ENCODE assay signal across 8 cellular contexts in the genomic region with DNA sequence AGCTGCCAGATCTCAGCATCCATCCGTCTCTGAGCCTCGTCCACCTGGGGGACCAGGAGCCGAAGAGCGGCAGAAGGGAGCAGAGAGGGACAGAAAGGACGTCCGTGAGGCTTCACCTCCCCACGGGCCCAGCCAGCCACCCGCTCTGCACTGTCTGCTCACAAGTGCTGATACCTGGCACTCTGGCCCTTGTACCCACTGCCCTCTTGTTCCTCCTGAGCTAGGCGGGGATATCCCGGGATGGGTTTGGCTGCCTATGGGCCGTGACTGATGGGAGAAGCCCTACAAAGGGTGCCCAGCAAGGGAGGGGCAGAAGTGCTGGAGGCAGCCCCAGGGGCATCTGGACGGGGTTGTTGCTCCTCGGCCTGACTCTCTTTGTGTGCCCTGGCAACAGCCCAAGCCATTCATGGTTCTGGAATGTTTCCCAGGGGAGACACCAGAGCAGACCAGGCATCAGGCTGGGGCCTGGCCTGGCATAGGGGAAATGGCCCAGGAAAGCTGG. TPM values are rescaled to one million over a fixed set of nuclear protein-coding genes. Genes with fewer than 3 reads are reported as not detected.
DNase-seq lines count a peak whose midpoint lies in the region; ATAC-seq and TF ChIP-seq lines count a peak whose summit lies in the region.

No MANE protein-coding gene starts in this region.

- peaks cover 17% of the 10 kb centered on the region for H3F3A ChIP-seq in PC-9 (ENCODE audit: insufficient read depth, low read depth)

- TF ChIP-seq CTCF in PC-9 (conservative IDR thresholded peaks at IDR 0.05) (no peak), fibroblast of the aortic adventitia (IDR thresholded peaks at IDR 0.05; ENCODE audit: insufficient read depth, low read length) (no peak), psoas muscle (IDR thresholded peaks at IDR 0.05) (no peak)

- no peaks in the 10 kb centered on the region for H3K36me3 Mint-ChIP-seq in activated naive CD8-positive, alpha-beta T cell treated with anti-CD3 and anti-CD28 coated beads, Interleukin-2, amount 50 U/mL, for 24 hours (ENCODE audit: low read depth)

- H3K4me3 ChIP-seq in PC-9 (no peak overlapping the region), fibroblast of the aortic adventitia (ENCODE audit: low read depth, low read length) (no peak overlapping the region), psoas muscle (no peak overlapping the region)

- H3K36me3 ChIP-seq in PC-9 (ENCODE audit: low read depth) = no peaks in the 10 kb centered on the region
- H3K36me3 ChIP-seq in psoas muscle (ENCODE audit: insufficient read depth in 1 of 2, low read depth in 1 of 2) = peaks cover 7 to 77% of the 10 kb centered on the region in 2 donors

- H3K4me1 Mint-ChIP-seq in activated naive CD8-positive, alpha-beta T cell treated with anti-CD3 and anti-CD28 coated beads, Interleukin-2, amount 50 U/mL, for 24 hours = peaks cover 2% of the 10 kb centered on the region

- no peaks in the 10 kb centered on the region for H3K27me3 Mint-ChIP-seq in activated naive CD8-positive, alpha-beta T cell treated with anti-CD3 and anti-CD28 coated beads, Interleukin-2, amount 50 U/mL, for 24 hours

- no peaks in the 10 kb centered on the region for H3K79me2 ChIP-seq in PC-9 (ENCODE audit: low read depth)

- H3K27ac ChIP-seq in PC-9 (no peak overlapping the region), psoas muscle (peak overlapping the region; percentile 27)

- ATAC-seq in psoas muscle (peak; percentile 54 to 80 (median 66)), HG02798 (IDR thresholded peaks at IDR 0.05; ENCODE audit: poor library complexity, unreplicated experiment) (no peak), HG03520 (IDR thresholded peaks at IDR 0.05; ENCODE audit: unreplicated experiment) (no peak)
- no peak for ATAC-seq in activated naive CD8-positive, alpha-beta T cell treated with anti-CD3 and anti-CD28 coated beads, Interleukin-2, amount 50 U/mL, for 24 hours

- no peak overlapping the region for H3K4me3 Mint-ChIP-seq in activated naive CD8-positive, alpha-beta T cell treated with anti-CD3 and anti-CD28 coated beads, Interleukin-2, amount 50 U/mL, for 24 hours

- no peaks in the 10 kb centered on the region for H3K9me2 ChIP-seq in PC-9 (ENCODE audit: insufficient read depth)

- H2AFZ ChIP-seq in PC-9 = no peak overlapping the region

- peak overlapping the region; percentile 30 for H3K4me2 ChIP-seq in PC-9

- no peaks in the 10 kb centered on the region for H3K27me3 ChIP-seq in PC-9 (ENCODE audit: insufficient read depth, low read depth)
- no peaks in the 10 kb centered on the region for H3K27me3 ChIP-seq in psoas muscle (ENCODE audit: insufficient read depth in 3 of 3, low read length in 2 of 3)

- DNase-seq in ELR (ENCODE audit: low read depth) = peak; percentile 87
- DNase-seq in PC-9 = peak; percentile 92 to 98
- DNase-seq in fibroblast of the aortic adventitia (ENCODE audit: low read depth) = peak; percentile 92
- DNase-seq in psoas muscle = peak; percentile 82 to 88
- DNase-seq in NCI-H1436 (lab: John Stamatoyannopoulos, UW) = no peak
- DNase-seq in activated naive CD8-positive, alpha-beta T cell treated with anti-CD3 and anti-CD28 coated beads, Interleukin-2, amount 50 U/mL, for 24 hours = no peak

- POLR2A ChIA-PET in PC-9 (lab: Charles Lee; ENCODE audit: unreplicated experiment) = no interaction called here

- no peaks in the 10 kb centered on the region for H3K9me3 Mint-ChIP-seq in activated naive CD8-positive, alpha-beta T cell treated with anti-CD3 and anti-CD28 coated beads, Interleukin-2, amount 50 U/mL, for 24 hours

- no TSS peak for BruUV-seq in PC-9 (replicated peaks; lab: Mats Ljungman, UMichigan)

- H3K4me1 ChIP-seq in PC-9 (replicated peaks; ENCODE audit: insufficient read depth) = peaks cover 37% of the 10 kb centered on the region
- peaks cover 7% of the 10 kb centered on the region for H3K4me1 ChIP-seq in psoas muscle

- WGBS in psoas muscle, 3 donors = 50 to 65% (median 54%) methylated on average over 13 of the region's 13 CpGs

- no peaks in the 10 kb centered on the region for H4K20me1 ChIP-seq in PC-9 (ENCODE audit: insufficient read depth)

- CTCF ChIA-PET in PC-9 (lab: Charles Lee) = no interaction called here

- intact Hi-C loops in PC-9 (cut with micrococcal nuclease; ENCODE audit: unreplicated experiment) = loop anchor here (5.0 kb wide), 1 partner anchor 68 kb away; the partner anchor contains the start of gene HSPG2
- intact Hi-C loops in psoas muscle (cut with DNase I) = no loop called here

- no peak overlapping the region for H3K27ac Mint-ChIP-seq in activated naive CD8-positive, alpha-beta T cell treated with anti-CD3 and anti-CD28 coated beads, Interleukin-2, amount 50 U/mL, for 24 hours

- H3K9me3 ChIP-seq in PC-9 (ENCODE audit: insufficient read depth, low read depth) (no peaks in the 10 kb centered on the region), psoas muscle (no peaks in the 10 kb centered on the region)

RNA-seq across cellular contexts. Expression of gene LDLRAD2, which starts 57.6 kb away (rescaled TPM):
- total RNA-seq in PC-9 (2021) = not detected in 2 replicates
- 0.08 and 0.09 TPM in 2 replicates for total RNA-seq in fibroblast of the aortic adventitia (ENCODE audit: low replicate concordance)
- total RNA-seq in psoas muscle = under 1 TPM in 1 of 4 donors, not detected in 3; 0.04 TPM
- 1 to 10 TPM in 2 of 3 donors, under 1 TPM in 1; 0.48 to 1.7 (median 1.1) TPM for polyA plus RNA-seq in psoas muscle

Comparison
In these comparisons a context has a peak if more than half of its experiments do, and no peak if none do; other contexts are left out.
1. DNase-seq: peak in ELR (single experiment), PC-9 (2 of 2), fibroblast of the aortic adventitia (single experiment) and psoas muscle (2 of 2); none in NCI-H1436 (single experiment) and activated naive CD8-positive, alpha-beta T cell treated with anti-CD3 and anti-CD28 coated beads, Interleukin-2, amount 50 U/mL, for 24 hours (single experiment).
2. ATAC-seq: peak in psoas muscle (4 of 4); none in HG02798 (single experiment), activated naive CD8-positive, alpha-beta T cell treated with anti-CD3 and anti-CD28 coated beads, Interleukin-2, amount 50 U/mL, for 24 hours (single experiment) and HG03520 (single experiment).